In genomic region chr21:26923986-26924385, GRCh38 we compare ENCODE assay signal across 25 cellular contexts. TPM values are rescaled to one million over a fixed set of nuclear protein-coding genes. Genes with fewer than 3 reads are reported as not detected.
DNase-seq lines count a peak whose midpoint lies in the region; ATAC-seq, FAIRE-seq and TF ChIP-seq lines count a peak whose summit lies in the region.
"Had no signal": no experiment of that assay in that cellular context is flagged by ENCODE, and none has a peak within 500 bp of the region (broad histone marks: within the 10 kb centered on the region; RNA-seq: fewer than 3 reads in every experiment).

No MANE protein-coding gene starts in this region.

- H3K27ac ChIP-seq in OCI-LY3 (ENCODE audit: low read length): no peak overlapping the region
- no peak overlapping the region for H3K27ac ChIP-seq in kidney (ENCODE audit: low read depth in 2 of 2, low read length in 2 of 2)
- no peak overlapping the region for H3K27ac ChIP-seq in spleen
- H3K27ac ChIP-seq: A549; BLaER1 treated with 17β-estradiol and CSF1 and Interleukin-3, amounts not matched to agents 10 nM and 100 nM had no signal

- H4K20me1 ChIP-seq in OCI-LY3 (ENCODE audit: insufficient read depth, low read length): no peaks in the 10 kb centered on the region
- H4K20me1 ChIP-seq: BLaER1 treated with 17β-estradiol and CSF1 and Interleukin-3, amounts not matched to agents 10 nM and 100 nM had no signal

- no peak for FAIRE-seq in kidney (lab: Jason Lieb, UNC)
- FAIRE-seq: A549, D721Med, GM12878, GM18507, H54 had no signal

- TF ChIP-seq POLR2A in spleen (IDR thresholded peaks at IDR 0.05) (no peak), GM18505 (IDR thresholded peaks at IDR 0.05; ENCODE audit: borderline replicate concordance, extremely low read depth, insufficient read depth, insufficient read length) (no peak)

- H3K27me3 ChIP-seq in OCI-LY3 (ENCODE audit: low read depth, low read length): no peaks in the 10 kb centered on the region
- H3K27me3 ChIP-seq in spleen (replicated peaks in 1 of 7): no peaks in the 10 kb centered on the region
- H3K27me3 ChIP-seq: BE2C; BLaER1 treated with 17β-estradiol and CSF1 and Interleukin-3, amounts not matched to agents 10 nM and 100 nM had no signal

- TF ChIP-seq CTCF in OCI-LY3 (IDR thresholded peaks at IDR 0.05; ENCODE audit: low read depth, low read length): no peak
- TF ChIP-seq CTCF in kidney (IDR thresholded peaks at IDR 0.05; ENCODE audit: borderline replicate concordance, extremely low read depth, insufficient read depth): no peak
- no peak for TF ChIP-seq CTCF in spleen (IDR thresholded peaks at IDR 0.05 in 8 of 11, conservative IDR thresholded peaks at IDR 0.05 in 3 of 11)

- 83 to 91% (median 87%) methylated on average over 10 of the region's 10 CpGs for WGBS in spleen, 5 donors

- H3K4me1 ChIP-seq in OCI-LY3 (ENCODE audit: low read length) (peaks cover 4% of the 10 kb centered on the region; the same call in 1 of the 2 replicates), kidney (ENCODE audit: control insufficient read depth in 1 of 2, insufficient read depth in 1 of 2, low read depth in 1 of 2, low read length in 2 of 2) (no peaks in the 10 kb centered on the region), spleen (no peaks in the 10 kb centered on the region)
- H3K4me1 ChIP-seq: A549 had no signal

- ATAC-seq in GM18505 (IDR thresholded peaks at IDR 0.05; ENCODE audit: unreplicated experiment): no peak
- ATAC-seq: A549, GM12878 had no signal

- H2AFZ ChIP-seq in OCI-LY3 (ENCODE audit: low read depth, low read length): peak overlapping the region; percentile 69; the same call in 1 of the 2 replicates

- DNase-seq in kidney: peak; percentile 57
- peak; percentile 46 for DNase-seq in spleen
- no peak for DNase-seq in mucosa of gallbladder (ENCODE audit: low spot score)
- no peak for DNase-seq in NCI-H2029 (lab: John Stamatoyannopoulos, UW)
- DNase-seq: 8988T; ACHN; AML-193; BE2C; CD4-positive, alpha-beta T cell; CD8-positive, alpha-beta memory T cell; DMS 273 treated with DMSO at 0.1 percent for 48 hours; DMS79; EL; GDM1; GOT3; HFFc6 had no signal

- intact Hi-C loops in kidney (cut with DNase I): no loop called here
- intact Hi-C loops in spleen (cut with DNase I; ENCODE audit: low total_unique reads): no loop called here

- H3K9ac ChIP-seq in OCI-LY3 (ENCODE audit: low read length): no peak overlapping the region
- H3K9ac ChIP-seq in kidney (ENCODE audit: low read length in 2 of 2): no peak overlapping the region
- H3K9ac ChIP-seq: BLaER1 treated with 17β-estradiol and CSF1 and Interleukin-3, amounts not matched to agents 10 nM and 100 nM had no signal

- H3K4me3 ChIP-seq in OCI-LY3 (ENCODE audit: low read length) (no peak overlapping the region), kidney (ENCODE audit: low read length in 2 of 2) (no peak overlapping the region), spleen (no peak overlapping the region)
- H3K4me3 ChIP-seq: A549; BLaER1 treated with 17β-estradiol and CSF1 and Interleukin-3, amounts not matched to agents 10 nM and 100 nM; GM12878; HAP-1 had no signal

- H3K79me2 ChIP-seq in OCI-LY3 (ENCODE audit: low read length): no peaks in the 10 kb centered on the region

- no peaks in the 10 kb centered on the region for H3K9me3 ChIP-seq in OCI-LY3 (ENCODE audit: insufficient read depth, low read length)
- no peaks in the 10 kb centered on the region for H3K9me3 ChIP-seq in kidney (ENCODE audit: control insufficient read depth in 1 of 2, low read length in 2 of 2)
- H3K9me3 ChIP-seq in spleen: peaks cover 0 to 3% (median 0%) of the 10 kb centered on the region in 8 donors
- H3K9me3 ChIP-seq: A549, BE2C, HAP-1 had no signal

- H3K36me3 ChIP-seq in OCI-LY3 (replicated peaks; ENCODE audit: low read depth, low read length) (no peaks in the 10 kb centered on the region), kidney (ENCODE audit: control insufficient read depth in 1 of 2, insufficient read depth in 2 of 2, low read length in 2 of 2) (peaks cover 0 to 4% of the 10 kb centered on the region in 2 donors), spleen (peaks cover 0 to 35% (median 2%) of the 10 kb centered on the region in 6 donors)
- H3K36me3 ChIP-seq: BE2C; BLaER1 treated with 17β-estradiol and CSF1 and Interleukin-3, amounts not matched to agents 10 nM and 100 nM; HAP-1 had no signal

- no peak overlapping the region for H3K4me2 ChIP-seq in OCI-LY3 (ENCODE audit: low read length)
- H3K4me2 ChIP-seq: A549 had no signal

RNA-seq across cellular contexts. Expression of gene ADAMTS5, which starts 42.9 kb away (rescaled TPM):
- total RNA-seq in kidney (10.6 TPM), spleen (10 to 100 TPM; 23.1 to 61.2 (median 32.6) TPM), mucosa of gallbladder (4.1 TPM)
- polyA plus RNA-seq in kidney (ENCODE audit: insufficient read depth, low read depth, low replicate concordance) (1.7 TPM), spleen (1 to 10 TPM; 1.7 to 5.0 (median 2.2) TPM)
- total RNA-seq: CD4-positive, alpha-beta T cell; CD8-positive, alpha-beta memory T cell; GM12878 had no signal
- polyA plus RNA-seq: A549; CD8-positive, alpha-beta memory T cell; GM12878 had no signal

Comparison
In these comparisons a context has a peak if more than half of its experiments do, and no peak if none do; other contexts are left out.
1. DNase-seq: peak in kidney (single experiment) and spleen (single experiment); none in mucosa of gallbladder (single experiment) and NCI-H2029 (single experiment).